ENCODE assay signal across 1 cellular context in genomic region chr12:49962861-49963765, GRCh38.
A peak's percentile ranks its signal among the peaks of the same experiment; 100 is the strongest.
TF ChIP-seq lines count a peak whose summit lies in the region.

No MANE protein-coding gene starts in this region.

TF ChIP-seq in HCT116, 20 proteins besides CTCF, POLR2A, EP300 and RAD21 (continued from another document):
- TF ChIP-seq REST (IDR thresholded peaks at IDR 0.05; ENCODE audit: low read depth) (no peak), SP1 (IDR thresholded peaks at IDR 0.05; ENCODE audit: low read depth) (no peak), ELF1 (IDR thresholded peaks at IDR 0.05; ENCODE audit: borderline replicate concordance, low read depth) (no peak), EZH2phosphoT487 (IDR thresholded peaks at IDR 0.05; ENCODE audit: borderline replicate concordance) (no peak), ZFX (IDR thresholded peaks at IDR 0.05) (no peak), SRF (IDR thresholded peaks at IDR 0.05; ENCODE audit: low read depth) (no peak), EZH2 (IDR thresholded peaks at IDR 0.05) (no peak), JUND (IDR thresholded peaks at IDR 0.05) (no peak), EGR1 (IDR thresholded peaks at IDR 0.05; ENCODE audit: low read depth) (no peak), CBX3 (IDR thresholded peaks at IDR 0.05; ENCODE audit: low read depth) (no peak; the same call in 1 of the 2 replicates), TCF7L2 (IDR thresholded peaks at IDR 0.05; ENCODE audit: borderline replicate concordance, extremely low read depth, insufficient read depth, insufficient read length) (no peak), POLR2AphosphoS5 (IDR thresholded peaks at IDR 0.05; ENCODE audit: low read depth, low read length) (peak; percentile 51; the same call in 1 of the 2 replicates), SIN3A (IDR thresholded peaks at IDR 0.05; ENCODE audit: low read depth) (no peak), CEBPB (IDR thresholded peaks at IDR 0.05; ENCODE audit: low read depth) (no peak), MAX (IDR thresholded peaks at IDR 0.05) (peak; percentile 84), ATF3 (IDR thresholded peaks at IDR 0.05) (no peak), ZBTB33 (IDR thresholded peaks at IDR 0.05; ENCODE audit: extremely low read depth, insufficient replicate concordance, low read length) (peak; percentile 33)
